In the genomic region with DNA sequence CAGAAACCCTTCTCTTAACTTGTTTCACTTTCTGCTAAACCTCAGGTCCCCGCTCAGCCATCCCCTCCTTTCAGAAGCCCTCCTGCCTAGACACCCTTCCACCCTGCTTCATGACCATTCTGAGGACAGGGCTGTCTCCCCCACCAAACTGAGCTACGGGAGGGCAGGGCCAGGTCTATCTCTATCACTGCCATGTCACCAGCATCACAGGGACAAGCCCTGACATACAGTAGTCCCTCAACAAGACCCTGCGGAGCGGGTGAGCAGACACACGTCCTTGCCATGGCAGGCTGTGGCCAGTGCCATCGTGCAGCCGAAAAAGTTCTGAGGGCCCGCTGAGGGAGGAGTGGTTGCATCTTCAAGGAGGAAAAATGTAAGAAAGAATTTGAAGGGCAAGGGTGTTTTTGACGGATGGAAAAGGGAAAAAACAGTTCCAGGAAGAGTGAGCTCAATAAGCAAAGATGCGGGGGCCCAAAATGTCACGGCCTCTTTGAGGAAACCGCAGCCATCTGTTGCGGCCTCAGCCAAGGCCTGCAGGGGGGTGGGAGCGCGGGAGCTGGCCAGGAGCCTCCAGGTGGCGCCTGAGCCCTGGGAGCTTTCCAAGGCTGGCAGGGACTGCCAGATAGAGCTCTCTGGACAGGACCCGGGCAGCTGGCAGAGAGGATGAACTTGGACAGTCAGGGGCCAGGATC, we compare ENCODE assay signal across 6 cellular contexts. TPM values are rescaled to one million over a fixed set of nuclear protein-coding genes. Genes with fewer than 3 reads are reported as not detected.
DNase-seq lines count a peak whose midpoint lies in the region; ATAC-seq and TF ChIP-seq lines count a peak whose summit lies in the region.

No MANE protein-coding gene starts in this region.

- POLR2A ChIA-PET in Panc1 (lab: Charles Lee): no interaction called here

- no peak overlapping the region for H3K4me3 ChIP-seq in Panc1 (ENCODE audit: low read depth in 2 of 2, low read length in 2 of 2)
- no peak overlapping the region for H3K4me3 ChIP-seq in endodermal cell (ENCODE audit: low read length)

- BruUV-seq in Panc1 (replicated peaks; lab: Mats Ljungman, UMichigan): no TSS peak

- intact Hi-C loops in Panc1 (cut with micrococcal nuclease; ENCODE audit: unreplicated experiment): no loop called here

- TF ChIP-seq CTCF in Panc1 (IDR thresholded peaks at IDR 0.05): peak; percentile 78
- TF ChIP-seq CTCF in endodermal cell (conservative IDR thresholded peaks at IDR 0.05): peak; percentile 85

- H3K27me3 ChIP-seq in Panc1 (ENCODE audit: control insufficient read depth, insufficient read depth, low read length): no peaks in the 10 kb centered on the region
- H3K27me3 ChIP-seq in endodermal cell (ENCODE audit: control insufficient read depth, insufficient read depth, low read length, poor library complexity, severe bottlenecking): no peaks in the 10 kb centered on the region

- no peak overlapping the region for H3K9ac ChIP-seq in endodermal cell (ENCODE audit: extremely low read depth, low read length, poor library complexity, severe bottlenecking)

- no peak overlapping the region for H3K27ac Mint-ChIP-seq in endodermal cell

- H3K27ac ChIP-seq in Panc1 (ENCODE audit: low read length): no peak overlapping the region
- H3K27ac ChIP-seq in endodermal cell (ENCODE audit: low read depth, low read length): no peak overlapping the region

- in situ Hi-C loops in Panc1 (cut with HindIII; ENCODE audit: low pct_unique_long_range_greater_than_20kb, low sequenced_read_pairs): no loop called here

- WGBS in endodermal cell (ENCODE audit: insufficient coverage in 1 of 2, insufficient read length in 1 of 2), 2 experiments: 44 to 57% methylated on average over 16 to 17 of the region's 17 CpGs

- no peaks in the 10 kb centered on the region for H3K4me1 Mint-ChIP-seq in endodermal cell

- peaks cover 2% of the 10 kb centered on the region for H3K27me3 Mint-ChIP-seq in endodermal cell (ENCODE audit: insufficient read depth)

- no peaks in the 10 kb centered on the region for H3K9me3 Mint-ChIP-seq in endodermal cell

- H3K9me3 ChIP-seq in Panc1 (ENCODE audit: control insufficient read depth, insufficient read depth, low read depth, low read length) (no peaks in the 10 kb centered on the region), endodermal cell (ENCODE audit: control insufficient read depth, low read length) (no peaks in the 10 kb centered on the region)

- H3K4me1 ChIP-seq in Panc1 (ENCODE audit: control insufficient read depth, insufficient read depth, low read length) (no peaks in the 10 kb centered on the region; the same call in 1 of the 2 replicates), endodermal cell (ENCODE audit: control insufficient read depth, insufficient read depth, low read length) (no peaks in the 10 kb centered on the region)

- ATAC-seq in Panc1 (peak; percentile 85), HG02798 (IDR thresholded peaks at IDR 0.05; ENCODE audit: poor library complexity, unreplicated experiment) (no peak)

- DNase-seq in NOMO-1 treated with DMSO at 0.1 percent for 48 hours (lab: John Stamatoyannopoulos, UW; ENCODE audit: unreplicated experiment) (peak; percentile 19), NOMO-1 (lab: John Stamatoyannopoulos, UW; ENCODE audit: unreplicated experiment in 2 of 2) (no peak), Panc1 (ENCODE audit: low read depth, low spot score) (no peak), endodermal cell (peak; percentile 92)
- peak; percentile 63 for DNase-seq in stimulated activated CD4-positive, alpha-beta T cell treated with anti-CD3 and anti-CD28 coated beads, Interleukin-1b, Interleukin-23, amount 100 ng/mL, for 48 hours

- no peak overlapping the region for H3K4me3 Mint-ChIP-seq in endodermal cell

- H3K36me3 Mint-ChIP-seq in endodermal cell (ENCODE audit: low read depth): no peaks in the 10 kb centered on the region

- no peaks in the 10 kb centered on the region for H3K36me3 ChIP-seq in Panc1 (ENCODE audit: control insufficient read depth, insufficient read depth, low read length)
- no peaks in the 10 kb centered on the region for H3K36me3 ChIP-seq in endodermal cell (ENCODE audit: control insufficient read depth, insufficient read depth, low read length)

- CTCF ChIA-PET in Panc1 (lab: Charles Lee): interaction anchor here (0.6 to 1.1 kb wide), 6 partner anchors 15 to 1656 kb away, joined by 4 to 8 read pairs (median 4); no protein-coding TSS in a partner anchor

RNA-seq across cellular contexts. Expression of a gene that starts 8.1 kb away (rescaled TPM):
- total RNA-seq in Panc1 (2021; ENCODE audit: unreplicated experiment) (0.08 TPM), endodermal cell (not detected)
- not detected for polyA plus RNA-seq in Panc1 (2012; ENCODE audit: insufficient read length)
- polyA plus RNA-seq in endodermal cell (2013, experiment 1 of 2): not detected
- polyA plus RNA-seq in endodermal cell (2013, experiment 2 of 2): not detected

RNA-seq across cellular contexts. Expression of a gene that starts 15.6 kb away (rescaled TPM):
- total RNA-seq in Panc1 (2021; ENCODE audit: unreplicated experiment) (212 TPM), endodermal cell (100 to 1,000 TPM; 564 to 573 TPM)
- 249 TPM for polyA plus RNA-seq in Panc1 (2012; ENCODE audit: insufficient read length)
- polyA plus RNA-seq in endodermal cell (2013, experiment 1 of 2): 356 TPM
- 335 TPM for polyA plus RNA-seq in endodermal cell (2013, experiment 2 of 2)

RNA-seq across cellular contexts. Expression of a gene that starts 19.2 kb away (rescaled TPM):
- total RNA-seq in Panc1 (2021; ENCODE audit: unreplicated experiment) (not detected), endodermal cell (not detected)
- polyA plus RNA-seq in Panc1 (2012; ENCODE audit: insufficient read length): not detected
- 3.8 TPM for polyA plus RNA-seq in endodermal cell (2013, experiment 1 of 2)
- polyA plus RNA-seq in endodermal cell (2013, experiment 2 of 2): 3.6 TPM

RNA-seq across cellular contexts. Expression of a gene that starts 44.2 kb away (rescaled TPM):
- 1.0 TPM for total RNA-seq in Panc1 (2021; ENCODE audit: unreplicated experiment)
- polyA plus RNA-seq in Panc1 (2012; ENCODE audit: insufficient read length): 0.44 TPM
- under 1 TPM; 0.15 to 0.70 TPM for total RNA-seq in endodermal cell
- polyA plus RNA-seq in endodermal cell (2013, experiment 1 of 2): 11.3 TPM
- 10.6 TPM for polyA plus RNA-seq in endodermal cell (2013, experiment 2 of 2)

Comparison
In these comparisons a context has a peak if more than half of its experiments do, and no peak if none do; other contexts are left out.
1. DNase-seq: peak in NOMO-1 treated with DMSO at 0.1 percent for 48 hours (single experiment), endodermal cell (single experiment) and stimulated activated CD4-positive, alpha-beta T cell treated with anti-CD3 and anti-CD28 coated beads, Interleukin-1b, Interleukin-23, amount 100 ng/mL, for 48 hours (single experiment); none in NOMO-1 (0 of 2) and Panc1 (single experiment).